Comparison of ENCODE assay signal across 1 cellular context in the genomic region with DNA sequence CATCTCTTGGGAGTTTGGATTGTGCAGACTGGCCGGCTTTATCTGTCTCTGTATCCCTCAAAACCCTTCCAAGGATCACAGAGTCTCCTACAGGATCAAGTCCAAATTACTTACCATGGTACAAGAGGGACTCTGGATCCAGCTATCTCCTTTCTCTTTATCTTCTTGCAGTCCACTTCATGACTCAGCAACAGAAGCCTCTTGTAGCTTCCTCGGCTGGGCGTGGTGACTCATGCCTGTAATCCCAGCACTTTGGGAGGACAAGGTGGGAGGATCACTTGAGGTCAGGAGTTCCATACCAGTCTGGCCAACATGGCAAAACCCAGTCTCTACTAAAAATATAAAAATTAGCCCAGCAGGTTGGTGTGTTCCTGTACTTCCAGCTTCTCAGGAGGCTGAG.
TF ChIP-seq lines count a peak whose summit lies in the region.

No MANE protein-coding gene starts in this region.

TF ChIP-seq in GM23338, 12 proteins besides CTCF, POLR2A, EP300 and RAD21 (continued from another document):
- TF ChIP-seq ETS1 (IDR thresholded peaks at IDR 0.05) (no peak), EZH2 (IDR thresholded peaks at IDR 0.05; ENCODE audit: low read depth, unreplicated experiment) (no peak), NANOG (IDR thresholded peaks at IDR 0.05; ENCODE audit: borderline replicate concordance) (no peak), ZNF114 (CRISPR knock-in tag; IDR thresholded peaks at IDR 0.05) (no peak), REST (IDR thresholded peaks at IDR 0.05; ENCODE audit: unreplicated experiment) (no peak), JUNB (IDR thresholded peaks at IDR 0.05; ENCODE audit: unreplicated experiment) (no peak), CREB1 (CRISPR knock-in tag; IDR thresholded peaks at IDR 0.05; ENCODE audit: low read depth) (no peak)
- TF ChIP-seq, protein P1, sequence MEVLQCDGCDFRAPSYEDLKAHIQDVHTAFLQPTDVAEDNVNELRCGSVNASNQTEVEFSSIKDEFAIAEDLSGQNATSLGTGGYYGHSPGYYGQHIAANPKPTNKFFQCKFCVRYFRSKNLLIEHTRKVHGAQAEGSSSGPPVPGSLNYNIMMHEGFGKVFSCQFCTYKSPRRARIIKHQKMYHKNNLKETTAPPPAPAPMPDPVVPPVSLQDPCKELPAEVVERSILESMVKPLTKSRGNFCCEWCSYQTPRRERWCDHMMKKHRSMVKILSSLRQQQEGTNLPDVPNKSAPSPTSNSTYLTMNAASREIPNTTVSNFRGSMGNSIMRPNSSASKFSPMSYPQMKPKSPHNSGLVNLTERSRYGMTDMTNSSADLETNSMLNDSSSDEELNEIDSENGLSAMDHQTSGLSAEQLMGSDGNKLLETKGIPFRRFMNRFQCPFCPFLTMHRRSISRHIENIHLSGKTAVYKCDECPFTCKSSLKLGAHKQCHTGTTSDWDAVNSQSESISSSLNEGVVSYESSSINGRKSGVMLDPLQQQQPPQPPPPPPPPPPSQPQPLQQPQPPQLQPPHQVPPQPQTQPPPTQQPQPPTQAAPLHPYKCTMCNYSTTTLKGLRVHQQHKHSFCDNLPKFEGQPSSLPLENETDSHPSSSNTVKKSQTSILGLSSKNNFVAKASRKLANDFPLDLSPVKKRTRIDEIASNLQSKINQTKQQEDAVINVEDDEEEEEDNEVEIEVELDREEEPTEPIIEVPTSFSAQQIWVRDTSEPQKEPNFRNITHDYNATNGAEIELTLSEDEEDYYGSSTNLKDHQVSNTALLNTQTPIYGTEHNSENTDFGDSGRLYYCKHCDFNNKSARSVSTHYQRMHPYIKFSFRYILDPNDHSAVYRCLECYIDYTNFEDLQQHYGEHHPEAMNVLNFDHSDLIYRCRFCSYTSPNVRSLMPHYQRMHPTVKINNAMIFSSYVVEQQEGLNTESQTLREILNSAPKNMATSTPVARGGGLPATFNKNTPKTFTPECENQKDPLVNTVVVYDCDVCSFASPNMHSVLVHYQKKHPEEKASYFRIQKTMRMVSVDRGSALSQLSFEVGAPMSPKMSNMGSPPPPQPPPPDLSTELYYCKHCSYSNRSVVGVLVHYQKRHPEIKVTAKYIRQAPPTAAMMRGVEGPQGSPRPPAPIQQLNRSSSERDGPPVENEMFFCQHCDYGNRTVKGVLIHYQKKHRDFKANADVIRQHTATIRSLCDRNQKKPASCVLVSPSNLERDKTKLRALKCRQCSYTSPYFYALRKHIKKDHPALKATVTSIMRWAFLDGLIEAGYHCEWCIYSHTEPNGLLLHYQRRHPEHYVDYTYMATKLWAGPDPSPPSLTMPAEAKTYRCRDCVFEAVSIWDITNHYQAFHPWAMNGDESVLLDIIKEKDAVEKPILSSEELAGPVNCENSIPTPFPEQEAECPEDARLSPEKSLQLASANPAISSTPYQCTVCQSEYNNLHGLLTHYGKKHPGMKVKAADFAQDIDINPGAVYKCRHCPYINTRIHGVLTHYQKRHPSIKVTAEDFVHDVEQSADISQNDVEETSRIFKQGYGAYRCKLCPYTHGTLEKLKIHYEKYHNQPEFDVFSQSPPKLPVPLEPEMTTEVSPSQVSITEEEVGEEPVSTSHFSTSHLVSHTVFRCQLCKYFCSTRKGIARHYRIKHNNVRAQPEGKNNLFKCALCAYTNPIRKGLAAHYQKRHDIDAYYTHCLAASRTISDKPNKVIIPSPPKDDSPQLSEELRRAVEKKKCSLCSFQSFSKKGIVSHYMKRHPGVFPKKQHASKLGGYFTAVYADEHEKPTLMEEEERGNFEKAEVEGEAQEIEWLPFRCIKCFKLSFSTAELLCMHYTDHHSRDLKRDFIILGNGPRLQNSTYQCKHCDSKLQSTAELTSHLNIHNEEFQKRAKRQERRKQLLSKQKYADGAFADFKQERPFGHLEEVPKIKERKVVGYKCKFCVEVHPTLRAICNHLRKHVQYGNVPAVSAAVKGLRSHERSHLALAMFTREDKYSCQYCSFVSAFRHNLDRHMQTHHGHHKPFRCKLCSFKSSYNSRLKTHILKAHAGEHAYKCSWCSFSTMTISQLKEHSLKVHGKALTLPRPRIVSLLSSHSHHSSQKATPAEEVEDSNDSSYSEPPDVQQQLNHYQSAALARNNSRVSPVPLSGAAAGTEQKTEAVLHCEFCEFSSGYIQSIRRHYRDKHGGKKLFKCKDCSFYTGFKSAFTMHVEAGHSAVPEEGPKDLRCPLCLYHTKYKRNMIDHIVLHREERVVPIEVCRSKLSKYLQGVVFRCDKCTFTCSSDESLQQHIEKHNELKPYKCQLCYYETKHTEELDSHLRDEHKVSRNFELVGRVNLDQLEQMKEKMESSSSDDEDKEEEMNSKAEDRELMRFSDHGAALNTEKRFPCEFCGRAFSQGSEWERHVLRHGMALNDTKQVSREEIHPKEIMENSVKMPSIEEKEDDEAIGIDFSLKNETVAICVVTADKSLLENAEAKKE (CRISPR knock-in tag; IDR thresholded peaks at IDR 0.05), result no peak
